In genomic region chr1:40040511-40041465, GRCh38 we compare ENCODE assay signal across 1 cellular context.
TF ChIP-seq lines count a peak whose summit lies in the region.

CAP1 (plus strand) TSS chr1:40040729; CDS start chr1:40059347, 18,618 bp downstream.

TF ChIP-seq in GM12878, 131 proteins besides CTCF, POLR2A, EP300 and RAD21 (continued from another document and continues in another):
- TF ChIP-seq ZBTB40 (IDR thresholded peaks at IDR 0.05; ENCODE audit: borderline replicate concordance) (peak; percentile 96), NR2C2 (IDR thresholded peaks at IDR 0.05; ENCODE audit: borderline replicate concordance, control insufficient read depth, insufficient read length, low read depth) (no peak), CHD2 (IDR thresholded peaks at IDR 0.05; ENCODE audit: borderline replicate concordance, low read depth, low read length) (peak; percentile 30; the same call in 1 of the 2 replicates), ZBTB11 (CRISPR knock-in tag; IDR thresholded peaks at IDR 0.05) (peak; percentile 79), SMC3 (IDR thresholded peaks at IDR 0.05; ENCODE audit: borderline replicate concordance, low read length) (no peak), NR2F1 (conservative IDR thresholded peaks at IDR 0.05) (peak; percentile 53), IKZF1 (conservative IDR thresholded peaks at IDR 0.05) (peak; percentile 27; the same call in 1 of the 2 replicates), NBN (IDR thresholded peaks at IDR 0.05) (peak; percentile 8), PKNOX1 (IDR thresholded peaks at IDR 0.05) (peak; percentile 82), YBX1 (IDR thresholded peaks at IDR 0.05) (no peak), ZNF207 (IDR thresholded peaks at IDR 0.05; ENCODE audit: borderline replicate concordance) (no peak), CREM (IDR thresholded peaks at IDR 0.05; ENCODE audit: low read depth) (0 out of 2 replicates have a peak, but pooled peaks have one; percentile 16), ZNF687 (IDR thresholded peaks at IDR 0.05) (peak; percentile 12; the same call in 1 of the 2 replicates), SIX5 (IDR thresholded peaks at IDR 0.05; ENCODE audit: low read depth, low read length, severe bottlenecking) (peak; percentile 55), BHLHE40 (IDR thresholded peaks at IDR 0.05; ENCODE audit: borderline replicate concordance in 1 of 2, low read depth in 2 of 2, low read length in 1 of 2) (peak in 1 of 2 experiments; percentile 73; a peak in 1 of 4 replicates), PAX8 (IDR thresholded peaks at IDR 0.05) (no peak), ATF3 (IDR thresholded peaks at IDR 0.05; ENCODE audit: borderline replicate concordance, extremely low read depth, low read depth, low read length) (no peak), GABPA (IDR thresholded peaks at IDR 0.05; ENCODE audit: low read depth) (peak; percentile 95), CBFB (IDR thresholded peaks at IDR 0.05; ENCODE audit: low read depth) (no peak), RBBP5 (conservative IDR thresholded peaks at IDR 0.05) (no peak), JUNB (IDR thresholded peaks at IDR 0.05) (no peak), LARP7 (IDR thresholded peaks at IDR 0.05) (peak; percentile 66), ZSCAN29 (IDR thresholded peaks at IDR 0.05) (no peak), CUX1 (IDR thresholded peaks at IDR 0.05; ENCODE audit: insufficient replicate concordance, low read depth, low read length) (no peak), IRF5 (IDR thresholded peaks at IDR 0.05; ENCODE audit: borderline replicate concordance) (no peak), NKRF (conservative IDR thresholded peaks at IDR 0.05) (peak; percentile 85), GATAD2B (conservative IDR thresholded peaks at IDR 0.05; ENCODE audit: low read depth) (no peak; the same call in 1 of the 2 replicates), WRNIP1 (IDR thresholded peaks at IDR 0.05; ENCODE audit: borderline replicate concordance, low read depth, low read length) (peak; percentile 35; the same call in 1 of the 2 replicates)
